In genomic region chr17:39361064-39361463, GRCh38 we compare ENCODE assay signal across 19 cellular contexts.
"Had no signal": no experiment of that assay in that cellular context is flagged by ENCODE, and none has a peak within 500 bp of the region (broad histone marks: within the 10 kb centered on the region; RNA-seq: fewer than 3 reads in every experiment).

No MANE protein-coding gene starts in this region.

- H3K9me3 ChIP-seq: esophagus squamous epithelium, gastroesophageal sphincter, lower lobe of right lung, mucosa of descending colon, ovary, right atrium auricular region, suprapubic skin, tibial artery, upper lobe of left lung, uterus had no signal

- ATAC-seq: gastroesophageal sphincter, lower lobe of right lung, mucosa of descending colon, natural killer cell had no signal

- H3K4me1 Mint-ChIP-seq: neural crest cell had no signal

- H3K4me1 ChIP-seq: uterus had no signal

- DNase-seq: esophagus squamous epithelium; foreskin fibroblast; glutamatergic neuron; islet precursor cell; lower lobe of right lung; mucosa of descending colon; natural killer cell; ovary; small intestine; stimulated activated CD4-positive, alpha-beta T cell treated with anti-CD3 and anti-CD28 coated beads, Interleukin-12 subunit alpha, Interleukin-12 subunit beta, amount 100 ng/mL, for 4 hours; stimulated activated naive CD4-positive, alpha-beta T cell treated with Interleukin-2 at 50 U/mL for 16 hours; tibial artery; upper lobe of left lung; uterus had no signal

- H3K27me3 ChIP-seq: esophagus squamous epithelium, gastroesophageal sphincter, ovary, right atrium auricular region, suprapubic skin, tibial artery, upper lobe of left lung, uterus had no signal

- H3K4me3 ChIP-seq: esophagus squamous epithelium, gastroesophageal sphincter, lower lobe of right lung, mucosa of descending colon, ovary, right atrium auricular region, suprapubic skin, tibial artery, upper lobe of left lung, uterus had no signal

- H3K4me3 Mint-ChIP-seq: memory B cell, natural killer cell, neural crest cell had no signal

- H3K27ac ChIP-seq: esophagus squamous epithelium, gastroesophageal sphincter, lower lobe of right lung, ovary, right atrium auricular region, suprapubic skin, tibial artery, upper lobe of left lung, uterus had no signal

- H3K36me3 Mint-ChIP-seq: natural killer cell had no signal

- H3K9me3 Mint-ChIP-seq: memory B cell, natural killer cell, neural crest cell had no signal

- H3K27ac Mint-ChIP-seq: memory B cell, natural killer cell had no signal

- H3K36me3 ChIP-seq: esophagus squamous epithelium, gastroesophageal sphincter, lower lobe of right lung, ovary, right atrium auricular region, suprapubic skin, tibial artery, upper lobe of left lung, uterus had no signal

- H3K27me3 Mint-ChIP-seq: memory B cell had no signal
